In genomic region chr4:158208931-158209640, GRCh38 we compare ENCODE assay signal across 9 cellular contexts. TPM values are rescaled to one million over a fixed set of nuclear protein-coding genes. Genes with fewer than 3 reads are reported as not detected.
DNase-seq lines count a peak whose midpoint lies in the region; ATAC-seq and TF ChIP-seq lines count a peak whose summit lies in the region.
"Had no signal": no experiment of that assay in that cellular context is flagged by ENCODE, and none has a peak within 500 bp of the region (broad histone marks: within the 10 kb centered on the region; RNA-seq: fewer than 3 reads in every experiment).

No MANE protein-coding gene starts in this region.

- ATAC-seq in GM21360 (IDR thresholded peaks at IDR 0.05; ENCODE audit: unreplicated experiment) = peak; percentile 65
- ATAC-seq in HG03460 (IDR thresholded peaks at IDR 0.05; ENCODE audit: unreplicated experiment) = peak; percentile 70
- ATAC-seq in thoracic aorta (ENCODE audit: insufficient number of reproducible peaks, low FRiP score, low read depth) = no peak
- no peak for ATAC-seq in stimulated activated naive CD8-positive, alpha-beta T cell treated with anti-CD3 and anti-CD28 coated beads, Interleukin-15, Interleukin-2, amounts not matched to agents 100 U/mL and 50 U/mL, for 24 hours

- TF ChIP-seq CTCF in esophagus muscularis mucosa (IDR thresholded peaks at IDR 0.05) (no peak), thoracic aorta (IDR thresholded peaks at IDR 0.05) (no peak)

- in situ Hi-C loops in HAP-1 (cut with MboI; ENCODE audit: low sequenced_read_pairs) = no loop called here

- H3K27me3 ChIP-seq in esophagus muscularis mucosa (no peaks in the 10 kb centered on the region), thoracic aorta (replicated peaks; ENCODE audit: insufficient read depth) (no peaks in the 10 kb centered on the region), HAP-1 (ENCODE audit: low read depth) (0 out of 2 replicates have a peak, but pooled peaks cover 2% of the 10 kb centered on the region)

- no peak for DNase-seq in esophagus muscularis mucosa (ENCODE audit: extremely low spot score)
- DNase-seq in thoracic aorta (ENCODE audit: low spot score) = no peak
- no peak for DNase-seq in stimulated activated naive CD8-positive, alpha-beta T cell treated with anti-CD3 and anti-CD28 coated beads, Interleukin-15, Interleukin-2, amounts not matched to agents 100 U/mL and 50 U/mL, for 24 hours
- DNase-seq in HAP-1 (ENCODE audit: low spot score in 2 of 2) = no peak
- no peak for DNase-seq in kidney glomerular epithelial cell (lab: John Stamatoyannopoulos, UW)
- DNase-seq in central memory CD4-positive, alpha-beta T cell = no peak
- DNase-seq: activated CD8-positive, alpha-beta memory T cell treated with anti-CD3 and anti-CD28 coated beads, Interleukin-2, amount 50 U/mL, for 48 hours had no signal

- intact Hi-C loops in esophagus muscularis mucosa (cut with DNase I) = no loop called here

- H3K9me3 ChIP-seq in esophagus muscularis mucosa (no peaks in the 10 kb centered on the region), thoracic aorta (no peaks in the 10 kb centered on the region), HAP-1 (no peaks in the 10 kb centered on the region)

- H3K27ac ChIP-seq in esophagus muscularis mucosa (replicated peaks in 1 of 4) = peak overlapping the region; percentile 78 to 91 (median 86)
- peak overlapping the region; percentile 90 to 98 for H3K27ac ChIP-seq in thoracic aorta

- H3K4me3 ChIP-seq in esophagus muscularis mucosa (no peak overlapping the region), thoracic aorta (no peak overlapping the region), HAP-1 (no peak overlapping the region)

- TF ChIP-seq EP300 in esophagus muscularis mucosa (IDR thresholded peaks at IDR 0.05) = no peak

- H3K4me1 ChIP-seq in esophagus muscularis mucosa (peaks cover 7 to 11% (median 9%) of the 10 kb centered on the region in 4 donors), thoracic aorta (ENCODE audit: control insufficient read depth in 1 of 2, low read depth in 2 of 2) (peaks cover 6 to 34% of the 10 kb centered on the region in 2 donors), HAP-1 (peaks cover 11% of the 10 kb centered on the region)

- H3K36me3 ChIP-seq in esophagus muscularis mucosa (no peaks in the 10 kb centered on the region), thoracic aorta (no peaks in the 10 kb centered on the region), HAP-1 (replicated peaks) (no peaks in the 10 kb centered on the region)

- WGBS in esophagus muscularis mucosa = 80% methylated on average over 5 of the region's 5 CpGs

- no peak for TF ChIP-seq POLR2A in esophagus muscularis mucosa (IDR thresholded peaks at IDR 0.05; ENCODE audit: low read depth)

RNA-seq across cellular contexts. Expression of gene TMEM144, which starts 1.2 kb away (rescaled TPM):
- 1 to 10 TPM; 1.3 to 3.3 (median 2.7) TPM for total RNA-seq in esophagus muscularis mucosa
- total RNA-seq in thoracic aorta = 10 to 100 TPM; 22.6 to 24.2 TPM

RNA-seq across cellular contexts. Expression of gene GASK1B, which starts 36.3 kb away (rescaled TPM):
- total RNA-seq in esophagus muscularis mucosa (10 to 100 TPM; 27.5 to 45.9 (median 32.4) TPM), thoracic aorta (100 to 1,000 TPM; 147 to 169 TPM)

Comparison
In these comparisons a context has a peak if more than half of its experiments do, and no peak if none do; other contexts are left out.
1. ATAC-seq: peak in GM21360 (single experiment) and HG03460 (single experiment); none in thoracic aorta (single experiment) and stimulated activated naive CD8-positive, alpha-beta T cell treated with anti-CD3 and anti-CD28 coated beads, Interleukin-15, Interleukin-2, amounts not matched to agents 100 U/mL and 50 U/mL, for 24 hours (single experiment).
2. RNA of gene TMEM144, which starts 1.2 kb away (total RNA-seq): 22.6 to 24.2 TPM in thoracic aorta; 1.3 to 3.3 TPM in esophagus muscularis mucosa; every median in the first group is over 4 times any median in the second.